Comparison of ENCODE assay signal across 20 cellular contexts in genomic region chr10:70212879-70213278, GRCh38. TPM values are rescaled to one million over a fixed set of nuclear protein-coding genes. Genes with fewer than 3 reads are reported as not detected.
DNase-seq lines count a peak whose midpoint lies in the region; ATAC-seq and TF ChIP-seq lines count a peak whose summit lies in the region.
"Had no signal": no experiment of that assay in that cellular context is flagged by ENCODE, and none has a peak within 500 bp of the region (broad histone marks: within the 10 kb centered on the region; RNA-seq: fewer than 3 reads in every experiment).

No MANE protein-coding gene starts in this region.

- H3K4me3 Mint-ChIP-seq in T-helper 17 cell (no peak overlapping the region), endodermal cell (no peak overlapping the region)
- no peak overlapping the region for H3K4me3 Mint-ChIP-seq in stimulated activated effector memory CD8-positive, alpha-beta T cell treated with anti-CD3 and anti-CD28 coated beads, Interleukin-12 subunit alpha, Interleukin-12 subunit beta, amount 100 ng/mL, for 72 hours
- H3K4me3 Mint-ChIP-seq in CD8-positive, alpha-beta T cell, result no peak overlapping the region
- H3K4me3 Mint-ChIP-seq: GM23338 had no signal

- no peak for ATAC-seq in T-helper 17 cell
- no peak for ATAC-seq in stimulated activated effector memory CD8-positive, alpha-beta T cell treated with anti-CD3 and anti-CD28 coated beads, Interleukin-12 subunit alpha, Interleukin-12 subunit beta, amount 100 ng/mL, for 72 hours
- ATAC-seq in CD8-positive, alpha-beta T cell, result no peak
- ATAC-seq: GM23338 had no signal

- no peaks in the 10 kb centered on the region for H3K27me3 Mint-ChIP-seq in T-helper 17 cell
- H3K27me3 Mint-ChIP-seq in CD8-positive, alpha-beta T cell (ENCODE audit: low read depth), result no peaks in the 10 kb centered on the region
- no peaks in the 10 kb centered on the region for H3K27me3 Mint-ChIP-seq in endodermal cell (ENCODE audit: insufficient read depth)

- H3K36me3 Mint-ChIP-seq in T-helper 17 cell (ENCODE audit: low read depth) (peaks cover 2% of the 10 kb centered on the region), endodermal cell (ENCODE audit: low read depth) (peaks cover 53% of the 10 kb centered on the region)
- peaks cover 100% of the 10 kb centered on the region for H3K36me3 Mint-ChIP-seq in stimulated activated effector memory CD8-positive, alpha-beta T cell treated with anti-CD3 and anti-CD28 coated beads, Interleukin-12 subunit alpha, Interleukin-12 subunit beta, amount 100 ng/mL, for 72 hours
- H3K36me3 Mint-ChIP-seq in CD8-positive, alpha-beta T cell, result peaks cover 71% of the 10 kb centered on the region

- peaks cover 85 to 97% of the 10 kb centered on the region in 2 experiments for H3K36me3 ChIP-seq in HEK293 (ENCODE audit: control insufficient read depth in 2 of 2, insufficient read depth in 1 of 2, low read length in 2 of 2)
- peaks cover 24% of the 10 kb centered on the region for H3K36me3 ChIP-seq in CD8-positive, alpha-beta T cell (ENCODE audit: insufficient read depth, low read length)
- peaks cover 82% of the 10 kb centered on the region for H3K36me3 ChIP-seq in endodermal cell (ENCODE audit: control insufficient read depth, insufficient read depth, low read length)

- no peaks in the 10 kb centered on the region for H3K4me1 Mint-ChIP-seq in T-helper 17 cell
- no peaks in the 10 kb centered on the region for H3K4me1 Mint-ChIP-seq in stimulated activated effector memory CD8-positive, alpha-beta T cell treated with anti-CD3 and anti-CD28 coated beads, Interleukin-12 subunit alpha, Interleukin-12 subunit beta, amount 100 ng/mL, for 72 hours
- H3K4me1 Mint-ChIP-seq in CD8-positive, alpha-beta T cell (ENCODE audit: low read depth), result no peaks in the 10 kb centered on the region
- no peaks in the 10 kb centered on the region for H3K4me1 Mint-ChIP-seq in endodermal cell
- H3K4me1 Mint-ChIP-seq: GM23338 had no signal

- CTCF ChIA-PET in HEK293 (lab: Yijun Ruan, JAX), result no interaction called here
- CTCF ChIA-PET in CD8-positive, alpha-beta T cell (lab: Charles Lee), result no interaction called here

- H3K9me3 Mint-ChIP-seq in stimulated activated effector memory CD8-positive, alpha-beta T cell treated with anti-CD3 and anti-CD28 coated beads, Interleukin-12 subunit alpha, Interleukin-12 subunit beta, amount 100 ng/mL, for 72 hours, result no peaks in the 10 kb centered on the region
- no peaks in the 10 kb centered on the region for H3K9me3 Mint-ChIP-seq in CD8-positive, alpha-beta T cell
- H3K9me3 Mint-ChIP-seq in endodermal cell, result no peaks in the 10 kb centered on the region
- H3K9me3 Mint-ChIP-seq: GM23338 had no signal

- no peak for DNase-seq in T-helper 17 cell
- no peak for DNase-seq in epithelial cell of prostate (ENCODE audit: low read depth, low spot score)
- DNase-seq in stimulated activated effector memory CD8-positive, alpha-beta T cell treated with anti-CD3 and anti-CD28 coated beads, Interleukin-12 subunit alpha, Interleukin-12 subunit beta, amount 100 ng/mL, for 72 hours (ENCODE audit: low spot score in 2 of 2), result no peak
- no peak for DNase-seq in CD8-positive, alpha-beta T cell
- DNase-seq in endodermal cell, result no peak
- no peak for DNase-seq in cerebellar nuclear complex (lab: John Stamatoyannopoulos, UW)
- DNase-seq: ACHN; EL; GF-D8; NCI-H1105; NCI-H146; NCI-H2029; NCI-H2227 treated with DMSO at 0.1 percent for 48 hours; NCI-H510A treated with DMSO at 0.1 percent for 48 hours; NCI-H774; NK-92 treated with Interleukin-12 subunit alpha and Interleukin-12 subunit beta, amount 100 ng/mL, for 24 hours had no signal

- intact Hi-C loops in CD8-positive, alpha-beta T cell (cut with DNase I, micrococcal nuclease), result no loop called here

- no peaks in the 10 kb centered on the region for H3K27me3 ChIP-seq in CD8-positive, alpha-beta T cell (ENCODE audit: insufficient read depth, low read length)
- no peaks in the 10 kb centered on the region for H3K27me3 ChIP-seq in endodermal cell (ENCODE audit: control insufficient read depth, insufficient read depth, low read length, poor library complexity, severe bottlenecking)
- H3K27me3 ChIP-seq: BLaER1 treated with 17β-estradiol and CSF1 and Interleukin-3, amounts not matched to agents 10 nM and 100 nM had no signal

- TF ChIP-seq CTCF in HEK293 (tag by site-specific recombination; IDR thresholded peaks at IDR 0.05), result no peak
- TF ChIP-seq CTCF in CD8-positive, alpha-beta T cell (IDR thresholded peaks at IDR 0.05), result no peak
- TF ChIP-seq CTCF in endodermal cell (conservative IDR thresholded peaks at IDR 0.05), result no peak

- POLR2A ChIA-PET in HEK293 (lab: Yijun Ruan, JAX), result no interaction called here
- POLR2A ChIA-PET in CD8-positive, alpha-beta T cell (lab: Charles Lee), result no interaction called here

- H3K4me1 ChIP-seq in HEK293 (ENCODE audit: control insufficient read depth, insufficient read depth, low read length) (no peaks in the 10 kb centered on the region), endodermal cell (ENCODE audit: control insufficient read depth, insufficient read depth, low read length) (no peaks in the 10 kb centered on the region)
- no peaks in the 10 kb centered on the region for H3K4me1 ChIP-seq in CD8-positive, alpha-beta T cell (ENCODE audit: insufficient read depth, low read length)
- H3K4me1 ChIP-seq: BLaER1 treated with 17β-estradiol and CSF1 and Interleukin-3, amounts not matched to agents 10 nM and 100 nM; HAP-1 had no signal

- H3K27ac ChIP-seq in HEK293 (ENCODE audit: extremely low read depth, low read depth, low read length), result no peak overlapping the region
- peak overlapping the region; percentile 6 for H3K27ac ChIP-seq in epithelial cell of prostate
- no peak overlapping the region for H3K27ac ChIP-seq in CD8-positive, alpha-beta T cell (ENCODE audit: low read depth, low read length)
- no peak overlapping the region for H3K27ac ChIP-seq in endodermal cell (ENCODE audit: low read depth, low read length)
- H3K27ac ChIP-seq: BLaER1 treated with 17β-estradiol and CSF1 and Interleukin-3, amounts not matched to agents 10 nM and 100 nM had no signal

- no peaks in the 10 kb centered on the region for H3K9me3 ChIP-seq in HEK293 (ENCODE audit: control insufficient read depth, insufficient read depth, low read depth, low read length)
- H3K9me3 ChIP-seq in T-helper 17 cell (ENCODE audit: control insufficient read depth, low read length, poor library complexity, severe bottlenecking), result no peaks in the 10 kb centered on the region
- H3K9me3 ChIP-seq in CD8-positive, alpha-beta T cell (ENCODE audit: low read length), result no peaks in the 10 kb centered on the region
- no peaks in the 10 kb centered on the region for H3K9me3 ChIP-seq in endodermal cell (ENCODE audit: control insufficient read depth, low read length)
- H3K9me3 ChIP-seq: BLaER1 treated with 17β-estradiol and CSF1 and Interleukin-3, amounts not matched to agents 10 nM and 100 nM; HAP-1 had no signal

- WGBS in endodermal cell (ENCODE audit: insufficient coverage in 1 of 2, insufficient read length in 1 of 2), 2 experiments, result 100% methylated on average over 1 of the region's 1 CpG; no CpG with 5 or more reads in 1 of the 2 experiments

- peak overlapping the region; percentile 67 for H3K27ac Mint-ChIP-seq in T-helper 17 cell
- peak overlapping the region; percentile 69 for H3K27ac Mint-ChIP-seq in stimulated activated effector memory CD8-positive, alpha-beta T cell treated with anti-CD3 and anti-CD28 coated beads, Interleukin-12 subunit alpha, Interleukin-12 subunit beta, amount 100 ng/mL, for 72 hours
- H3K27ac Mint-ChIP-seq in CD8-positive, alpha-beta T cell, result no peak overlapping the region
- H3K27ac Mint-ChIP-seq in endodermal cell, result no peak overlapping the region
- H3K27ac Mint-ChIP-seq: GM23338 had no signal

- H3K9ac ChIP-seq in endodermal cell (ENCODE audit: extremely low read depth, low read length, poor library complexity, severe bottlenecking), result no peak overlapping the region
- H3K9ac ChIP-seq: BLaER1 treated with 17β-estradiol and CSF1 and Interleukin-3, amounts not matched to agents 10 nM and 100 nM had no signal

- no peak overlapping the region for H3K4me3 ChIP-seq in HEK293 (ENCODE audit: low read depth, low read length)
- no peak overlapping the region for H3K4me3 ChIP-seq in CD8-positive, alpha-beta T cell (ENCODE audit: low read depth, low read length)
- H3K4me3 ChIP-seq in endodermal cell (ENCODE audit: low read length), result no peak overlapping the region
- H3K4me3 ChIP-seq: BLaER1 treated with 17β-estradiol and CSF1 and Interleukin-3, amounts not matched to agents 10 nM and 100 nM; GM23338; HAP-1 had no signal

TF ChIP-seq in HEK293, 187 proteins besides CTCF, POLR2A, EP300 and RAD21:
- TF ChIP-seq, protein P1, sequence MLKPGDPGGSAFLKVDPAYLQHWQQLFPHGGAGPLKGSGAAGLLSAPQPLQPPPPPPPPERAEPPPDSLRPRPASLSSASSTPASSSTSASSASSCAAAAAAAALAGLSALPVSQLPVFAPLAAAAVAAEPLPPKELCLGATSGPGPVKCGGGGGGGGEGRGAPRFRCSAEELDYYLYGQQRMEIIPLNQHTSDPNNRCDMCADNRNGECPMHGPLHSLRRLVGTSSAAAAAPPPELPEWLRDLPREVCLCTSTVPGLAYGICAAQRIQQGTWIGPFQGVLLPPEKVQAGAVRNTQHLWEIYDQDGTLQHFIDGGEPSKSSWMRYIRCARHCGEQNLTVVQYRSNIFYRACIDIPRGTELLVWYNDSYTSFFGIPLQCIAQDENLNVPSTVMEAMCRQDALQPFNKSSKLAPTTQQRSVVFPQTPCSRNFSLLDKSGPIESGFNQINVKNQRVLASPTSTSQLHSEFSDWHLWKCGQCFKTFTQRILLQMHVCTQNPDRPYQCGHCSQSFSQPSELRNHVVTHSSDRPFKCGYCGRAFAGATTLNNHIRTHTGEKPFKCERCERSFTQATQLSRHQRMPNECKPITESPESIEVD (tag by site-specific recombination; IDR thresholded peaks at IDR 0.05), result 0 out of 2 replicates have a peak, but pooled peaks have one; percentile 12
- no peak for TF ChIP-seq ZNF23 (tag by site-specific recombination; IDR thresholded peaks at IDR 0.05; ENCODE audit: borderline replicate concordance)
- TF ChIP-seq ZNF664 (tag by site-specific recombination; IDR thresholded peaks at IDR 0.05), result 0 out of 2 replicates have a peak, but pooled peaks have one; percentile 67
- TF ChIP-seq ZBTB17 (tag by site-specific recombination; IDR thresholded peaks at IDR 0.05), result peak; percentile 81

RNA-seq across cellular contexts. Expression of gene PPA1, which starts 20.4 kb away (rescaled TPM):
- total RNA-seq in T-helper 17 cell, result 10 to 100 TPM; 69.8 to 80.9 TPM
- 10 to 100 TPM; 79.9 to 83.1 TPM for total RNA-seq in CD8-positive, alpha-beta T cell
- 10 to 100 TPM; 63.3 to 72.1 TPM for total RNA-seq in endodermal cell
- polyA plus RNA-seq in endodermal cell (2013, experiment 1 of 2), result 120 TPM
- polyA plus RNA-seq in endodermal cell (2013, experiment 2 of 2), result 119 TPM

RNA-seq across cellular contexts. Expression of gene SAR1A, which starts 42.6 kb away (rescaled TPM):
- total RNA-seq in T-helper 17 cell, result 100 to 1,000 TPM; 131 to 132 TPM
- 100 to 1,000 TPM; 196 to 206 TPM for total RNA-seq in CD8-positive, alpha-beta T cell
- 100 to 1,000 TPM; 118 to 125 TPM for total RNA-seq in endodermal cell
- polyA plus RNA-seq in endodermal cell (2013, experiment 1 of 2), result 71.8 TPM
- 67.7 TPM for polyA plus RNA-seq in endodermal cell (2013, experiment 2 of 2)

Comparison
In these comparisons a context has a peak if more than half of its experiments do, and no peak if none do; other contexts are left out.
1. H3K27ac Mint-ChIP-seq: peak in T-helper 17 cell (single experiment) and stimulated activated effector memory CD8-positive, alpha-beta T cell treated with anti-CD3 and anti-CD28 coated beads, Interleukin-12 subunit alpha, Interleukin-12 subunit beta, amount 100 ng/mL, for 72 hours (single experiment); none in CD8-positive, alpha-beta T cell (single experiment) and endodermal cell (single experiment).